1 cellular context compared by ENCODE assay signal in genomic region chr11:77441409-77441808, GRCh38.
TF ChIP-seq lines count a peak whose summit lies in the region.

No MANE protein-coding gene starts in this region.

TF ChIP-seq in WTC11, 78 proteins besides CTCF, POLR2A, EP300 and RAD21 (continued from another document):
- TF ChIP-seq ATF2 (CRISPR knock-in tag; IDR thresholded peaks at IDR 0.05; ENCODE audit: borderline replicate concordance, low read depth) (no peak), SMAD4 (CRISPR knock-in tag; IDR thresholded peaks at IDR 0.05) (no peak), CREM (CRISPR knock-in tag; IDR thresholded peaks at IDR 0.05) (no peak), ZMAT4 (CRISPR knock-in tag; IDR thresholded peaks at IDR 0.05) (no peak), CBFB (CRISPR knock-in tag; IDR thresholded peaks at IDR 0.05; ENCODE audit: low read depth) (no peak), PRRX2 (CRISPR knock-in tag; IDR thresholded peaks at IDR 0.05) (no peak), JAZF1 (CRISPR knock-in tag; IDR thresholded peaks at IDR 0.05) (no peak), EMX1 (CRISPR knock-in tag; IDR thresholded peaks at IDR 0.05) (no peak), E2F1 (CRISPR knock-in tag; IDR thresholded peaks at IDR 0.05) (no peak), AFF4 (CRISPR knock-in tag; IDR thresholded peaks at IDR 0.05; ENCODE audit: borderline replicate concordance) (no peak)
